26 cellular contexts compared by ENCODE assay signal in genomic region chr9:136594492-136594891, GRCh38.
"Had no signal": no experiment of that assay in that cellular context is flagged by ENCODE, and none has a peak within 500 bp of the region (broad histone marks: within the 10 kb centered on the region; RNA-seq: fewer than 3 reads in every experiment).

No MANE protein-coding gene starts in this region.

- H3K4me3 ChIP-seq: esophagus squamous epithelium, lower lobe of right lung, prostate gland, right atrium auricular region, smooth muscle cell, testis, tibial artery had no signal

- H3K36me3 Mint-ChIP-seq: natural killer cell, type B pancreatic cell had no signal

- H3K4me1 Mint-ChIP-seq: natural killer cell had no signal

- H3K9ac ChIP-seq: parathyroid adenoma had no signal

- H3K79me2 ChIP-seq: parathyroid adenoma had no signal

- H3K27me3 ChIP-seq: right atrium auricular region, testis had no signal

- ATAC-seq: left ventricle myocardium superior, lower lobe of right lung, natural killer cell, sciatic nerve had no signal

- DNase-seq: effector memory CD4-positive, alpha-beta T cell; erythroblast; esophagus squamous epithelium; foreskin melanocyte; glutamatergic neuron; hypothalamus; left ventricle myocardium superior; lower lobe of right lung; natural killer cell; stimulated activated CD4-positive, alpha-beta T cell treated with anti-CD3 and anti-CD28 coated beads, Interleukin-12 subunit alpha, Interleukin-12 subunit beta, amount 100 ng/mL, for 4 hours; stimulated activated CD4-positive, alpha-beta T cell treated with anti-CD3 and anti-CD28 coated beads, Interleukin-1b, Interleukin-23, amount 100 ng/mL, for 48 hours; stimulated activated CD4-positive, alpha-beta T cell treated with anti-CD3 and anti-CD28 coated beads, Interleukin-4, amount 100 ng/mL, for 1 hour; stimulated activated CD8-positive, alpha-beta memory T cell treated with anti-CD3 and anti-CD28 coated beads, Interleukin-4, amount 100 ng/mL, for 48 hours; stimulated activated naive CD4-positive, alpha-beta T cell; substantia nigra; testis; tibial artery had no signal

- H3K27ac Mint-ChIP-seq: natural killer cell, type B pancreatic cell had no signal

- H3K4me3 Mint-ChIP-seq: natural killer cell, neural crest cell, type B pancreatic cell had no signal

- H3K9me3 ChIP-seq: esophagus squamous epithelium, lower lobe of right lung, prostate gland, right atrium auricular region, testis, tibial artery had no signal

- H3K4me1 ChIP-seq: prostate gland had no signal

- H3K9me3 Mint-ChIP-seq: natural killer cell, neural crest cell, type B pancreatic cell had no signal

- H3K4me2 ChIP-seq: smooth muscle cell had no signal

- FAIRE-seq: colon, keratinocyte had no signal

- H2AFZ ChIP-seq: parathyroid adenoma had no signal

- H3K36me3 ChIP-seq: esophagus squamous epithelium, lower lobe of right lung, prostate gland, right atrium auricular region, tibial artery had no signal

- H3K27ac ChIP-seq: esophagus squamous epithelium, lower lobe of right lung, parathyroid adenoma, prostate gland, right atrium auricular region, testis, tibial artery had no signal
